ENCODE assay signal across 34 cellular contexts in genomic region chr16:53261276-53261675, GRCh38.
"Had no signal": no experiment of that assay in that cellular context is flagged by ENCODE, and none has a peak within 500 bp of the region (broad histone marks: within the 10 kb centered on the region; RNA-seq: fewer than 3 reads in every experiment).

No MANE protein-coding gene starts in this region.

- H3K27ac ChIP-seq: adrenal gland, ascending aorta, body of pancreas, brain microvascular endothelial cell, breast epithelium, cardiac muscle cell had no signal

- H3K9me3 ChIP-seq: adrenal gland, ascending aorta, body of pancreas, breast epithelium had no signal

- H3K27me3 ChIP-seq: adrenal gland, ascending aorta, body of pancreas, brain microvascular endothelial cell, breast epithelium, cardiac muscle cell had no signal

- H3K4me1 ChIP-seq: ascending aorta, body of pancreas, breast epithelium had no signal

- ATAC-seq: activated naive CD4-positive, alpha-beta T cell treated with anti-CD3 and anti-CD28 coated beads, Interleukin-2, amount 50 U/mL, for 72 hours; activated naive CD8-positive, alpha-beta T cell treated with anti-CD3 and anti-CD28 coated beads, Interleukin-2, amount 50 U/mL, for 24 hours; activated T-cell treated with anti-CD3 and anti-CD28 coated beads, Interleukin-2, amount 50 U/mL, for 4 hours; activated T-cell treated with anti-CD3 and anti-CD28 coated beads, Interleukin-2, amount 50 U/mL, for 72 hours; activated T-helper 17 cell treated with anti-CD3 and anti-CD28 coated beads, Interleukin-2, amount 50 U/mL, for 72 hours; body of pancreas had no signal

- FAIRE-seq: astrocyte, bronchial epithelial cell had no signal

- DNase-seq: activated effector memory CD4-positive, alpha-beta T cell treated with anti-CD3 and anti-CD28 coated beads, Interleukin-2, amount 50 U/mL, for 16 hours; activated effector memory CD4-positive, alpha-beta T cell treated with Interleukin-2 at 50 U/mL for 16 hours; activated gamma-delta T cell; activated gamma-delta T cell treated with Interleukin-2 at 50 U/mL for 16 hours; activated naive CD4-positive, alpha-beta T cell; activated naive CD4-positive, alpha-beta T cell treated with anti-CD3 and anti-CD28 coated beads for 36 hours; activated naive CD4-positive, alpha-beta T cell treated with anti-CD3 and anti-CD28 coated beads, Interleukin-2, amount 10 ng/mL, durations not matched to agents 7 days and 5 days; activated naive CD4-positive, alpha-beta T cell treated with anti-CD3 and anti-CD28 coated beads, Interleukin-2, amount 50 U/mL, for 16 hours; activated naive CD4-positive, alpha-beta T cell treated with Interleukin-2 at 50 U/mL for 16 hours; activated naive CD8-positive, alpha-beta T cell treated with anti-CD3 and anti-CD28 coated beads for 36 hours; activated naive CD8-positive, alpha-beta T cell treated with anti-CD3 and anti-CD28 coated beads, Interleukin-2, amount 10 ng/mL, durations not matched to agents 7 days and 5 days; activated naive CD8-positive, alpha-beta T cell treated with anti-CD3 and anti-CD28 coated beads, Interleukin-2, amount 50 U/mL, for 24 hours; activated T-cell treated with anti-CD3 and anti-CD28 coated beads, Interleukin-2, amount 50 U/mL, for 1 hour; activated T-cell treated with anti-CD3 and anti-CD28 coated beads, Interleukin-2, amount 50 U/mL, for 24 hours; activated T-cell treated with anti-CD3 and anti-CD28 coated beads, Interleukin-2, amount 50 U/mL, for 4 hours; activated T-cell treated with anti-CD3 and anti-CD28 coated beads, Interleukin-2, amount 50 U/mL, for 48 hours; activated T-cell treated with anti-CD3 and anti-CD28 coated beads, Interleukin-2, amount 50 U/mL, for 72 hours; adrenal gland; amniotic stem cell; amygdala; anterior cingulate cortex; aorta; body of pancreas; brain microvascular endothelial cell; caudate nucleus; central memory CD4-positive, alpha-beta T cell; cerebellar nuclear complex had no signal

- H3K4me3 ChIP-seq: adrenal gland, ascending aorta, body of pancreas, breast epithelium, cardiac muscle cell had no signal
